ENCODE assay signal across 8 cellular contexts in genomic region chr10:944034-944831, GRCh38. TPM values are rescaled to one million over a fixed set of nuclear protein-coding genes. Genes with fewer than 3 reads are reported as not detected.
DNase-seq lines count a peak whose midpoint lies in the region; ATAC-seq and TF ChIP-seq lines count a peak whose summit lies in the region.

No MANE protein-coding gene starts in this region.

- intact Hi-C loops in Right ventricle myocardium inferior (cut with DNase I): no loop called here

- ATAC-seq in GM18505 (IDR thresholded peaks at IDR 0.05; ENCODE audit: unreplicated experiment): peak; percentile 26
- ATAC-seq in HG03442 (IDR thresholded peaks at IDR 0.05; ENCODE audit: unreplicated experiment): peak; percentile 25
- peak; percentile 67 for ATAC-seq in Right ventricle myocardium inferior
- ATAC-seq in GM19324 (IDR thresholded peaks at IDR 0.05; ENCODE audit: low FRiP score, unreplicated experiment): no peak

- TF ChIP-seq POLR2A in GM18505 (IDR thresholded peaks at IDR 0.05; ENCODE audit: borderline replicate concordance, extremely low read depth, insufficient read depth, insufficient read length): no peak

- DNase-seq in activated T-cell treated with anti-CD3 and anti-CD28 coated beads for 4 hours: peak; percentile 27
- DNase-seq in Right ventricle myocardium inferior (ENCODE audit: missing footprints): peak; percentile 90
- peak; percentile 23 for DNase-seq in stimulated activated CD4-positive, alpha-beta T cell treated with anti-CD3 and anti-CD28 coated beads, Interleukin-4, amount 100 ng/mL, for 1 hour
- no peak for DNase-seq in SK-N-DZ (ENCODE audit: low spot score)
- no peak for DNase-seq in NCI-H1105 (lab: John Stamatoyannopoulos, UW)

RNA-seq across cellular contexts. Expression of gene LARP4B, which starts 12.7 kb away (rescaled TPM):
- total RNA-seq in Right ventricle myocardium inferior: 58.9 TPM
- 20.2 and 29.4 TPM in 2 replicates for polyA plus RNA-seq in SK-N-DZ (2014; cell fraction: cytosol; rRNA removed)
- polyA plus RNA-seq in SK-N-DZ (2014; cell fraction: nucleus; rRNA removed): 29.0 and 48.3 TPM in 2 replicates

RNA-seq across cellular contexts. Expression of gene GTPBP4, which starts 44.0 kb away (rescaled TPM):
- total RNA-seq in Right ventricle myocardium inferior: 29.3 TPM
- 63.1 and 76.5 TPM in 2 replicates for polyA plus RNA-seq in SK-N-DZ (2014; cell fraction: cytosol; rRNA removed)
- polyA plus RNA-seq in SK-N-DZ (2014; cell fraction: nucleus; rRNA removed): 63.2 and 132 TPM in 2 replicates

Comparison
In these comparisons a context has a peak if more than half of its experiments do, and no peak if none do; other contexts are left out.
1. DNase-seq: peak in activated T-cell treated with anti-CD3 and anti-CD28 coated beads for 4 hours (single experiment), Right ventricle myocardium inferior (single experiment) and stimulated activated CD4-positive, alpha-beta T cell treated with anti-CD3 and anti-CD28 coated beads, Interleukin-4, amount 100 ng/mL, for 1 hour (single experiment); none in SK-N-DZ (single experiment) and NCI-H1105 (single experiment).